30 cellular contexts compared by ENCODE assay signal in the genomic region with DNA sequence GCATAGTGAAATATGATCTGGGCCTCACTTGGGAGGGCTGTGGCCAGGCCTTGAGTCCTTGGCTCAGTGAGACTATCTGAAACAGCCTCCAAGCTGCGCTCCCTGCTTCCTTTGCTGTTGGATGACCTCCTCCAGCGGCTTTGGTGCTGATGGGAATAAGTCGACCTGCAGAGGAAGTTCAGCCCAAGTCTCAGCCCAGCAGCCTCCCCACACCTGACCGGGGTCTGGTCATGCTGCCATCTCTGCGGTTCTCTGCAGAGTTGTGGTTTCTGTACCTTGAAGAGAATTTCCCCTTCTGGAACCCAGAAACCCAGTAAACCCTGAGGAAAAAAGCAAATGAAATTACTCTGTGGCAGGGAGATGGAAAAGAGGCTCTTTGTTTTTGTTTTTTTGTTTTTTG. TPM values are rescaled to one million over a fixed set of nuclear protein-coding genes. Genes with fewer than 3 reads are reported as not detected.
DNase-seq lines count a peak whose midpoint lies in the region; ATAC-seq and FAIRE-seq lines count a peak whose summit lies in the region.
"Had no signal": no experiment of that assay in that cellular context is flagged by ENCODE, and none has a peak within 500 bp of the region (broad histone marks: within the 10 kb centered on the region; RNA-seq: fewer than 3 reads in every experiment).

No MANE protein-coding gene starts in this region.

- peaks cover 11% of the 10 kb centered on the region for H3K36me3 Mint-ChIP-seq in T-helper 1 cell treated with Interleukin-12 subunit alpha and Interleukin-12 subunit beta and Interleukin-4 antibody, amounts not matched to agents 30 μg/mL and 1 μg/mL, for 36 hours (ENCODE audit: low read depth)
- H3K36me3 Mint-ChIP-seq in activated naive CD4-positive, alpha-beta T cell treated with anti-CD3 and anti-CD28 coated beads, Interleukin-2, amount 50 U/mL, for 24 hours = peaks cover 8% of the 10 kb centered on the region
- peaks cover 7 to 10% of the 10 kb centered on the region in 2 donors for H3K36me3 Mint-ChIP-seq in activated naive CD4-positive, alpha-beta T cell treated with anti-CD3 and anti-CD28 coated beads, Interleukin-2, amount 50 U/mL, for 72 hours

- DNase-seq in T-helper 1 cell (no peak), SJCRH30 (peak; percentile 9 to 28), urothelium cell line (ENCODE audit: low spot score) (no peak), NCI-H128 (lab: John Stamatoyannopoulos, UW; ENCODE audit: unreplicated experiment) (no peak), H4 (ENCODE audit: low spot score) (no peak)
- DNase-seq in activated naive CD4-positive, alpha-beta T cell treated with anti-CD3 and anti-CD28 coated beads, Interleukin-2, amount 50 U/mL, for 72 hours (ENCODE audit: low spot score in 2 of 2) = no peak
- DNase-seq: Caco-2; CD8-positive, alpha-beta T cell; EL; GF-D8; H7; NCI-H1048; NCI-H1417 treated with DMSO at 0.1 percent for 48 hours; NCI-H1694 treated with DMSO at 0.1 percent for 48 hours; NCI-H2081; NCI-H226; NCI-H510A treated with DMSO at 0.1 percent for 48 hours; NCI-H748 treated with DMSO at 0.1 percent for 48 hours; SIG-M5; SK-N-SH had no signal

- no peak overlapping the region for H3K27ac ChIP-seq in SJCRH30
- H3K27ac ChIP-seq: 22Rv1, C4-2B, KMS-11 had no signal

- H3K4me3 Mint-ChIP-seq in T-helper 1 cell treated with Interleukin-12 subunit alpha and Interleukin-12 subunit beta and Interleukin-4 antibody, amounts not matched to agents 30 μg/mL and 1 μg/mL, for 36 hours = peak overlapping the region; percentile 31
- H3K4me3 Mint-ChIP-seq in activated naive CD4-positive, alpha-beta T cell treated with anti-CD3 and anti-CD28 coated beads, Interleukin-2, amount 50 U/mL, for 24 hours = no peak overlapping the region
- H3K4me3 Mint-ChIP-seq: B cell; CD8-positive, alpha-beta T cell had no signal

- no peaks in the 10 kb centered on the region for H3K36me3 ChIP-seq in SJCRH30

- H3K27me3 ChIP-seq in SJCRH30 = no peaks in the 10 kb centered on the region

- H3K27ac Mint-ChIP-seq in T-helper 1 cell treated with Interleukin-12 subunit alpha and Interleukin-12 subunit beta and Interleukin-4 antibody, amounts not matched to agents 30 μg/mL and 1 μg/mL, for 36 hours = peak overlapping the region; percentile 57
- peak overlapping the region; percentile 23 for H3K27ac Mint-ChIP-seq in activated naive CD4-positive, alpha-beta T cell treated with anti-CD3 and anti-CD28 coated beads, Interleukin-2, amount 50 U/mL, for 24 hours
- no peak overlapping the region for H3K27ac Mint-ChIP-seq in activated naive CD4-positive, alpha-beta T cell treated with anti-CD3 and anti-CD28 coated beads, Interleukin-2, amount 50 U/mL, for 72 hours
- H3K27ac Mint-ChIP-seq: B cell; CD8-positive, alpha-beta T cell had no signal

- ATAC-seq in activated naive CD4-positive, alpha-beta T cell treated with anti-CD3 and anti-CD28 coated beads, Interleukin-2, amount 50 U/mL, for 72 hours = no peak
- ATAC-seq: CD8-positive, alpha-beta T cell had no signal

- peaks cover 14% of the 10 kb centered on the region for H3K4me1 Mint-ChIP-seq in T-helper 1 cell treated with Interleukin-12 subunit alpha and Interleukin-12 subunit beta and Interleukin-4 antibody, amounts not matched to agents 30 μg/mL and 1 μg/mL, for 36 hours (ENCODE audit: low read depth)
- H3K4me1 Mint-ChIP-seq in activated naive CD4-positive, alpha-beta T cell treated with anti-CD3 and anti-CD28 coated beads, Interleukin-2, amount 50 U/mL, for 24 hours = peaks cover 6% of the 10 kb centered on the region

- no peaks in the 10 kb centered on the region for H3K4me1 ChIP-seq in SJCRH30

- 0 out of 2 replicates have a peak, but pooled peaks cover 2% of the 10 kb centered on the region for H3K9me3 ChIP-seq in SJCRH30 (replicated peaks)
- H3K9me3 ChIP-seq: Caco-2, SK-N-SH had no signal

- H3K9me3 Mint-ChIP-seq in T-helper 1 cell treated with Interleukin-12 subunit alpha and Interleukin-12 subunit beta and Interleukin-4 antibody, amounts not matched to agents 30 μg/mL and 1 μg/mL, for 36 hours = peaks cover 10% of the 10 kb centered on the region
- no peaks in the 10 kb centered on the region for H3K9me3 Mint-ChIP-seq in activated naive CD4-positive, alpha-beta T cell treated with anti-CD3 and anti-CD28 coated beads, Interleukin-2, amount 50 U/mL, for 24 hours
- peaks cover 0 to 5% of the 10 kb centered on the region in 2 donors for H3K9me3 Mint-ChIP-seq in activated naive CD4-positive, alpha-beta T cell treated with anti-CD3 and anti-CD28 coated beads, Interleukin-2, amount 50 U/mL, for 72 hours
- H3K9me3 Mint-ChIP-seq: CD8-positive, alpha-beta T cell had no signal

- peak; percentile 17 for FAIRE-seq in urothelium cell line (lab: Jason Lieb, UNC)
- FAIRE-seq: GM12892, GM19239, HTR-8/SVneo, RCC 7860 had no signal

- peaks cover 3% of the 10 kb centered on the region for H3K27me3 Mint-ChIP-seq in T-helper 1 cell treated with Interleukin-12 subunit alpha and Interleukin-12 subunit beta and Interleukin-4 antibody, amounts not matched to agents 30 μg/mL and 1 μg/mL, for 36 hours (ENCODE audit: low read depth)
- no peaks in the 10 kb centered on the region for H3K27me3 Mint-ChIP-seq in activated naive CD4-positive, alpha-beta T cell treated with anti-CD3 and anti-CD28 coated beads, Interleukin-2, amount 50 U/mL, for 24 hours
- H3K27me3 Mint-ChIP-seq: B cell had no signal

- no peak overlapping the region for H3K4me3 ChIP-seq in SJCRH30

RNA-seq across cellular contexts. Expression of gene RBAK, which starts 4.6 kb away (rescaled TPM):
- 10 to 100 TPM; 10.1 to 15.3 TPM for total RNA-seq in activated naive CD4-positive, alpha-beta T cell treated with anti-CD3 and anti-CD28 coated beads, Interleukin-2, amount 50 U/mL, for 72 hours
- 16.9 and 20.7 TPM in 2 replicates for total RNA-seq in SJCRH30 (2014; rRNA removed; shearing (Covaris generic))
- total RNA-seq in H4 (2014; rRNA removed; shearing (Covaris generic)) = 8.6 and 11.7 TPM in 2 replicates

Comparison
In these comparisons a context has a peak if more than half of its experiments do, and no peak if none do; other contexts are left out.
1. H3K27ac Mint-ChIP-seq: peak in T-helper 1 cell treated with Interleukin-12 subunit alpha and Interleukin-12 subunit beta and Interleukin-4 antibody, amounts not matched to agents 30 μg/mL and 1 μg/mL, for 36 hours (single experiment) and activated naive CD4-positive, alpha-beta T cell treated with anti-CD3 and anti-CD28 coated beads, Interleukin-2, amount 50 U/mL, for 24 hours (single experiment); none in activated naive CD4-positive, alpha-beta T cell treated with anti-CD3 and anti-CD28 coated beads, Interleukin-2, amount 50 U/mL, for 72 hours (0 of 2).
2. DNase-seq: peak in SJCRH30 (2 of 2); none in T-helper 1 cell (0 of 5), activated naive CD4-positive, alpha-beta T cell treated with anti-CD3 and anti-CD28 coated beads, Interleukin-2, amount 50 U/mL, for 72 hours (0 of 2), urothelium cell line (single experiment), NCI-H128 (single experiment) and H4 (single experiment).